7 cellular contexts compared by ENCODE assay signal in genomic region chr22:25463347-25463628, GRCh38.
A peak's percentile ranks its signal among the peaks of the same experiment; 100 is the strongest.
DNase-seq lines count a peak whose midpoint lies in the region; ATAC-seq lines count a peak whose summit lies in the region.
"Not testable (repeated sequence)": the region's sequence is repeated elsewhere in the genome, so short reads cannot be mapped to it uniquely, and the experiment has no call there.

No MANE protein-coding gene starts in this region.

- peaks cover 14% of the 10 kb centered on the region for H3K4me1 Mint-ChIP-seq in T-helper 2 cell treated with Interferon-gamma antibody and Interleukin-4, amounts not matched to agents 5 μg/mL and 100 μg/mL, for 36 hours (ENCODE audit: low read depth)
- peaks cover 15% of the 10 kb centered on the region for H3K4me1 Mint-ChIP-seq in activated CD8-positive, alpha-beta memory T cell treated with anti-CD3 and anti-CD28 coated beads, Interleukin-2, amount 10 ng/mL, durations not matched to agents 7 days and 5 days
- not testable (repeated sequence) for H3K4me1 Mint-ChIP-seq in activated naive CD4-positive, alpha-beta T cell treated with anti-CD3 and anti-CD28 coated beads for 36 hours (ENCODE audit: low read depth); activated naive CD8-positive, alpha-beta T cell treated with anti-CD3 and anti-CD28 coated beads for 36 hours
- peaks cover 17% of the 10 kb centered on the region for H3K4me1 Mint-ChIP-seq in dendritic cell treated with granulocyte-macrophage colony-stimulating factor and Interleukin-4, amounts not matched to agents 40 ng/mL and 50 ng/mL, for 4 days (ENCODE audit: low read depth)
- peaks cover 12% of the 10 kb centered on the region for H3K4me1 Mint-ChIP-seq in stimulated activated memory B cell treated with anti-CD40 and anti-IgM and Interleukin-4, amounts not matched to agents 10 μg/mL and 1 μg/mL and 100 μg/mL, for 72 hours

- not testable (repeated sequence) for H3K9me3 Mint-ChIP-seq in T-helper 2 cell treated with Interferon-gamma antibody and Interleukin-4, amounts not matched to agents 5 μg/mL and 100 μg/mL, for 36 hours; activated CD8-positive, alpha-beta memory T cell treated with anti-CD3 and anti-CD28 coated beads, Interleukin-2, amount 10 ng/mL, durations not matched to agents 7 days and 5 days (ENCODE audit: low read depth); activated naive CD4-positive, alpha-beta T cell treated with anti-CD3 and anti-CD28 coated beads for 36 hours; activated naive CD8-positive, alpha-beta T cell treated with anti-CD3 and anti-CD28 coated beads for 36 hours; dendritic cell treated with granulocyte-macrophage colony-stimulating factor and Interleukin-4, amounts not matched to agents 40 ng/mL and 50 ng/mL, for 4 days; stimulated activated memory B cell treated with anti-CD40 and anti-IgM and Interleukin-4, amounts not matched to agents 10 μg/mL and 1 μg/mL and 100 μg/mL, for 72 hours

- not testable (repeated sequence) for H3K4me3 Mint-ChIP-seq in T-helper 2 cell treated with Interferon-gamma antibody and Interleukin-4, amounts not matched to agents 5 μg/mL and 100 μg/mL, for 36 hours; activated CD8-positive, alpha-beta memory T cell treated with anti-CD3 and anti-CD28 coated beads, Interleukin-2, amount 10 ng/mL, durations not matched to agents 7 days and 5 days; activated naive CD4-positive, alpha-beta T cell treated with anti-CD3 and anti-CD28 coated beads for 36 hours; activated naive CD8-positive, alpha-beta T cell treated with anti-CD3 and anti-CD28 coated beads for 36 hours; dendritic cell treated with granulocyte-macrophage colony-stimulating factor and Interleukin-4, amounts not matched to agents 40 ng/mL and 50 ng/mL, for 4 days; stimulated activated memory B cell treated with anti-CD40 and anti-IgM and Interleukin-4, amounts not matched to agents 10 μg/mL and 1 μg/mL and 100 μg/mL, for 72 hours

- not testable (repeated sequence) for H3K27me3 Mint-ChIP-seq in T-helper 2 cell treated with Interferon-gamma antibody and Interleukin-4, amounts not matched to agents 5 μg/mL and 100 μg/mL, for 36 hours (ENCODE audit: low read depth); activated CD8-positive, alpha-beta memory T cell treated with anti-CD3 and anti-CD28 coated beads, Interleukin-2, amount 10 ng/mL, durations not matched to agents 7 days and 5 days; activated naive CD4-positive, alpha-beta T cell treated with anti-CD3 and anti-CD28 coated beads for 36 hours (ENCODE audit: low read depth); activated naive CD8-positive, alpha-beta T cell treated with anti-CD3 and anti-CD28 coated beads for 36 hours; dendritic cell treated with granulocyte-macrophage colony-stimulating factor and Interleukin-4, amounts not matched to agents 40 ng/mL and 50 ng/mL, for 4 days; stimulated activated memory B cell treated with anti-CD40 and anti-IgM and Interleukin-4, amounts not matched to agents 10 μg/mL and 1 μg/mL and 100 μg/mL, for 72 hours

- not testable (repeated sequence) for DNase-seq in T-helper 2 cell treated with Interferon-gamma antibody and Interleukin-4, amounts not matched to agents 5 μg/mL and 100 μg/mL, for 36 hours (ENCODE audit: low spot score); activated CD8-positive, alpha-beta memory T cell treated with anti-CD3 and anti-CD28 coated beads, Interleukin-2, amount 10 ng/mL, durations not matched to agents 7 days and 5 days; activated naive CD4-positive, alpha-beta T cell treated with anti-CD3 and anti-CD28 coated beads for 36 hours; activated naive CD8-positive, alpha-beta T cell treated with anti-CD3 and anti-CD28 coated beads for 36 hours
- DNase-seq in mesenteric fat pad (ENCODE audit: low spot score): peak; percentile 57

- ATAC-seq in activated CD8-positive, alpha-beta memory T cell treated with anti-CD3 and anti-CD28 coated beads, Interleukin-2, amount 10 ng/mL, durations not matched to agents 7 days and 5 days; stimulated activated memory B cell treated with anti-CD40 and anti-IgM and Interleukin-4, amounts not matched to agents 10 μg/mL and 1 μg/mL and 100 μg/mL, for 72 hours: not testable (repeated sequence)

- CTCF ChIA-PET in activated CD8-positive, alpha-beta memory T cell treated with anti-CD3 and anti-CD28 coated beads, Interleukin-2, amount 10 ng/mL, durations not matched to agents 7 days and 5 days (lab: Charles Lee): interaction anchor here (0.7 to 6.0 kb wide), 10 partner anchors 16 to 867 kb away, joined by 3 to 45 read pairs (median 4); no protein-coding TSS in a partner anchor
- CTCF ChIA-PET in activated naive CD4-positive, alpha-beta T cell treated with anti-CD3 and anti-CD28 coated beads for 36 hours (lab: Charles Lee): interaction anchor here (0.8 to 2.8 kb wide), 3 partner anchors 11 to 310 kb away, joined by 4 to 18 read pairs (median 7); no protein-coding TSS in a partner anchor

- H3K27ac Mint-ChIP-seq in T-helper 2 cell treated with Interferon-gamma antibody and Interleukin-4, amounts not matched to agents 5 μg/mL and 100 μg/mL, for 36 hours: peak overlapping the region; percentile 67
- peak overlapping the region; percentile 53 for H3K27ac Mint-ChIP-seq in activated CD8-positive, alpha-beta memory T cell treated with anti-CD3 and anti-CD28 coated beads, Interleukin-2, amount 10 ng/mL, durations not matched to agents 7 days and 5 days
- H3K27ac Mint-ChIP-seq in activated naive CD4-positive, alpha-beta T cell treated with anti-CD3 and anti-CD28 coated beads for 36 hours: peak overlapping the region; percentile 50
- peak overlapping the region; percentile 23 for H3K27ac Mint-ChIP-seq in activated naive CD8-positive, alpha-beta T cell treated with anti-CD3 and anti-CD28 coated beads for 36 hours
- H3K27ac Mint-ChIP-seq in dendritic cell treated with granulocyte-macrophage colony-stimulating factor and Interleukin-4, amounts not matched to agents 40 ng/mL and 50 ng/mL, for 4 days: peak overlapping the region; percentile 46
- peak overlapping the region; percentile 45 for H3K27ac Mint-ChIP-seq in stimulated activated memory B cell treated with anti-CD40 and anti-IgM and Interleukin-4, amounts not matched to agents 10 μg/mL and 1 μg/mL and 100 μg/mL, for 72 hours

- peaks cover 50% of the 10 kb centered on the region for H3K36me3 Mint-ChIP-seq in T-helper 2 cell treated with Interferon-gamma antibody and Interleukin-4, amounts not matched to agents 5 μg/mL and 100 μg/mL, for 36 hours (ENCODE audit: low read depth)
- peaks cover 46% of the 10 kb centered on the region for H3K36me3 Mint-ChIP-seq in activated CD8-positive, alpha-beta memory T cell treated with anti-CD3 and anti-CD28 coated beads, Interleukin-2, amount 10 ng/mL, durations not matched to agents 7 days and 5 days
- peaks cover 40% of the 10 kb centered on the region for H3K36me3 Mint-ChIP-seq in activated naive CD4-positive, alpha-beta T cell treated with anti-CD3 and anti-CD28 coated beads for 36 hours (ENCODE audit: low read depth)
- peaks cover 33% of the 10 kb centered on the region for H3K36me3 Mint-ChIP-seq in activated naive CD8-positive, alpha-beta T cell treated with anti-CD3 and anti-CD28 coated beads for 36 hours
- H3K36me3 Mint-ChIP-seq in dendritic cell treated with granulocyte-macrophage colony-stimulating factor and Interleukin-4, amounts not matched to agents 40 ng/mL and 50 ng/mL, for 4 days (ENCODE audit: low read depth): peaks cover 69% of the 10 kb centered on the region
- H3K36me3 Mint-ChIP-seq in stimulated activated memory B cell treated with anti-CD40 and anti-IgM and Interleukin-4, amounts not matched to agents 10 μg/mL and 1 μg/mL and 100 μg/mL, for 72 hours: peaks cover 52% of the 10 kb centered on the region

- intact Hi-C loops in activated naive CD4-positive, alpha-beta T cell treated with anti-CD3 and anti-CD28 coated beads for 36 hours (cut with micrococcal nuclease); dendritic cell treated with granulocyte-macrophage colony-stimulating factor and Interleukin-4, amounts not matched to agents 40 ng/mL and 50 ng/mL, for 4 days (cut with micrococcal nuclease): not testable (repeated sequence)
